ENCODE assay signal across 8 cellular contexts in the genomic region with DNA sequence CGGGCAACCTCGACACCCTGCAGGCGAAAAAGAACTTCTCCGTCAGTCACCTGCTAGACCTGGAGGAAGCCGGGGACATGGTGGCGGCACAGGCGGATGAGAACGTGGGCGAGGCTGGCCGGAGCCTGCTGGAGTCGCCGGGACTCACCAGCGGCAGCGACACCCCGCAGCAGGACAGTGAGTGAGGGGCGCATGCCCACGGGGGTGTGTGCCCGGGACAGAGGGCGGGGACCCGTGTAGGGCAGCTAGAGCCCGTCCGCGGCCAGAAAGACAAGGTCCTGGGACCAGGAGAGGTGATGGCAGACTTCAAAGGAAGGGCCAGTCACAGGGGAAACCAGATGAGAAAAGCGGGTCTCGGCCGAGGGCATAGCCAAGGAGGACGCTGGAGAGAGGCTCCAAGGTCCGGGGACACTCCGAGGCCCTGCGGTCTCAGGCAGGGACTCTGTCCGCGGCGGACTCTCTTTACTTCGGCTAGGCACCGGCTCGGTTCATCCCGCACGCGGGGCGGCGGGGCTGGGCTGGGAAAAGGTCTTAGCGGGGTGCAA. TPM values are rescaled to one million over a fixed set of nuclear protein-coding genes. Genes with fewer than 3 reads are reported as not detected.
DNase-seq lines count a peak whose midpoint lies in the region; ATAC-seq and TF ChIP-seq lines count a peak whose summit lies in the region.

No MANE protein-coding gene starts in this region.

- H3K36me3 Mint-ChIP-seq in T-cell: no peaks in the 10 kb centered on the region

- H3K4me1 Mint-ChIP-seq in T-cell: peaks cover 38 to 53% (median 45%) of the 10 kb centered on the region in 3 donors

- peak overlapping the region in 2 of 3 donors; percentile 31 to 48 for H3K4me3 Mint-ChIP-seq in T-cell

- H3K27ac ChIP-seq in left ventricle myocardium inferior (replicated peaks): peak overlapping the region; percentile 92
- no peak overlapping the region for H3K27ac ChIP-seq in PC-3 (ENCODE audit: low read length)

- H3K27me3 Mint-ChIP-seq in T-cell: peaks cover 77 to 86% of the 10 kb centered on the region in 2 donors

- H3K4me1 ChIP-seq in left ventricle myocardium inferior (peaks cover 47% of the 10 kb centered on the region), PC-3 (ENCODE audit: insufficient read depth, low read length) (no peaks in the 10 kb centered on the region)

- H3F3A ChIP-seq in PC-3 (ENCODE audit: low read length, unreplicated experiment): no peaks in the 10 kb centered on the region

- H3K27ac Mint-ChIP-seq in T-cell: no peak overlapping the region

- intact Hi-C loops in left ventricle myocardium inferior (cut with micrococcal nuclease) (no loop called here), PC-3 (cut with micrococcal nuclease) (no loop called here)

- in situ Hi-C loops in GM13977 (cut with MboI; ENCODE audit: low pct_unique_long_range_greater_than_20kb, low sequenced_read_pairs, unreplicated experiment): no loop called here

- no peak overlapping the region for H2AFZ ChIP-seq in PC-3 (ENCODE audit: low read length)

- peaks cover 94% of the 10 kb centered on the region for H3K27me3 ChIP-seq in left ventricle myocardium inferior (ENCODE audit: low read depth)
- peaks cover 6% of the 10 kb centered on the region for H3K27me3 ChIP-seq in PC-3 (ENCODE audit: low read length)

- H3K9ac ChIP-seq in PC-3 (ENCODE audit: low read length): no peak overlapping the region

- H3K36me3 ChIP-seq in left ventricle myocardium inferior: no peaks in the 10 kb centered on the region
- H3K36me3 ChIP-seq in PC-3 (ENCODE audit: low read depth, low read length): no peaks in the 10 kb centered on the region

- no peaks in the 10 kb centered on the region for H3K9me2 ChIP-seq in PC-3 (replicated peaks; ENCODE audit: low read length)

- ATAC-seq in T-cell (replicated peaks in 1 of 4): no peak
- ATAC-seq in HG02623 (IDR thresholded peaks at IDR 0.05; ENCODE audit: unreplicated experiment): no peak
- no peak for ATAC-seq in PC-3
- ATAC-seq in GM21390 (IDR thresholded peaks at IDR 0.05; ENCODE audit: unreplicated experiment): no peak

- peak; percentile 45 for DNase-seq in GM13977 (ENCODE audit: low spot score)
- DNase-seq in T-cell: no peak
- peak; percentile 34 for DNase-seq in left ventricle myocardium inferior
- peak; percentile 83 for DNase-seq in retina
- no peak for DNase-seq in SKM-1 treated with dmso at 0.1 percent for 144 hours (lab: John Stamatoyannopoulos, UW; ENCODE audit: unreplicated experiment)
- no peak for DNase-seq in PC-3

- H3K4me3 ChIP-seq in left ventricle myocardium inferior: peak overlapping the region; percentile 82
- H3K4me3 ChIP-seq in PC-3 (ENCODE audit: low read length): no peak overlapping the region

- no peaks in the 10 kb centered on the region for H3K9me3 Mint-ChIP-seq in T-cell

- POLR2A ChIA-PET in T-cell (lab: Charles Lee) (no interaction called here), PC-3 (lab: Charles Lee; ENCODE audit: unreplicated experiment) (no interaction called here)

- no peaks in the 10 kb centered on the region for H4K20me1 ChIP-seq in PC-3 (ENCODE audit: low read length)

- CTCF ChIA-PET in T-cell (lab: Charles Lee) (no interaction called here), PC-3 (lab: Charles Lee) (no interaction called here)

- no TSS peak for BruUV-seq in PC-3 (replicated peaks; lab: Mats Ljungman, UMichigan)

- no peaks in the 10 kb centered on the region for H3K79me2 ChIP-seq in PC-3 (ENCODE audit: low read length)

- no peak for TF ChIP-seq CTCF in GM13977 (IDR thresholded peaks at IDR 0.05; ENCODE audit: extremely low read depth, insufficient read depth, missing control alignments)
- no peak for TF ChIP-seq CTCF in left ventricle myocardium inferior (IDR thresholded peaks at IDR 0.05; ENCODE audit: borderline replicate concordance)
- no peak for TF ChIP-seq CTCF in PC-3 (conservative IDR thresholded peaks at IDR 0.05; ENCODE audit: low read depth, low read length)

- H3K9me3 ChIP-seq in left ventricle myocardium inferior (replicated peaks): no peaks in the 10 kb centered on the region
- no peaks in the 10 kb centered on the region for H3K9me3 ChIP-seq in PC-3 (ENCODE audit: low read length)

- no peak overlapping the region for H3K4me2 ChIP-seq in PC-3 (ENCODE audit: low read length)

RNA-seq across cellular contexts. Expression of gene PRRX1, which starts 0.4 kb away (rescaled TPM):
- total RNA-seq in T-cell (under 1 TPM in 3 of 5 donors, not detected in 2; 0.07 to 0.50 (median 0.41) TPM), left ventricle myocardium inferior (74.7 TPM), PC-3 (2014; rRNA removed) (not detected in 2 replicates)

Comparison
In these comparisons a context has a peak if more than half of its experiments do, and no peak if none do; other contexts are left out.
1. DNase-seq: peak in GM13977 (single experiment), left ventricle myocardium inferior (single experiment) and retina (single experiment); none in T-cell (0 of 34), SKM-1 treated with dmso at 0.1 percent for 144 hours (single experiment) and PC-3 (single experiment).
2. RNA of gene PRRX1, which starts 0.4 kb away (total RNA-seq): 74.7 TPM in left ventricle myocardium inferior (single experiment); 0.07 to 0.50 TPM in T-cell and not detected in PC-3; every median in the first group is over 10 times any median in the second.